In the genomic region with DNA sequence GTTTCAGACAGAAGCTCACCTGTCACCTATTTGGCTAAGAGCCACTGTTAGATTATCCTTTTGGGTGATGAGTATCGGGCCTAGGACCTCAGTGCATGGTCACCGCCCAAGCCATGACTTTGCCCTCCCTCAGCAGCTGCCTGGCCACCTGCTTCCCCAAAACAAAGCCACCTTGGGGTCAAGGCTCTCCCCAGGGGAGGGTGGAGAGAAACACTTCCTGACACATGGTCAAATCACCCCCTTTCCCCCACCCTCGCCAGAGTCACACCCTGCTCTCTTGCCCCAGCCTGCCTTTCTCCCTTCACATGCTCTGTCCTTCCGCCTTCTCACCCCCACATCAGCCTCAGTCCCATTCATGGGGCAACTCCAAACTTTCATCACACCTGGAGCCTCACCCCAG, we compare ENCODE assay signal across 17 cellular contexts. TPM values are rescaled to one million over a fixed set of nuclear protein-coding genes. Genes with fewer than 3 reads are reported as not detected.
A peak's percentile ranks its signal among the peaks of the same experiment; 100 is the strongest.
DNase-seq lines count a peak whose midpoint lies in the region; ATAC-seq and TF ChIP-seq lines count a peak whose summit lies in the region.
"Had no signal": no experiment of that assay in that cellular context is flagged by ENCODE, and none has a peak within 500 bp of the region (broad histone marks: within the 10 kb centered on the region; RNA-seq: fewer than 3 reads in every experiment).

No MANE protein-coding gene starts in this region.

- H3K9me3 ChIP-seq in OCI-LY1 (ENCODE audit: low read length) = no peaks in the 10 kb centered on the region
- no peaks in the 10 kb centered on the region for H3K9me3 ChIP-seq in esophagus squamous epithelium
- H3K9me3 ChIP-seq in skeletal muscle tissue (ENCODE audit: control insufficient read depth in 3 of 3, low read length in 3 of 3) = no peaks in the 10 kb centered on the region
- H3K9me3 ChIP-seq: gastroesophageal sphincter, SK-N-SH, tibial artery had no signal

- peaks cover 37% of the 10 kb centered on the region for H3K4me1 Mint-ChIP-seq in T-helper 2 cell treated with Interferon-gamma antibody and Interleukin-4, amounts not matched to agents 5 μg/mL and 100 μg/mL, for 36 hours (ENCODE audit: low read depth)
- H3K4me1 Mint-ChIP-seq in activated T-helper 2 cell treated with anti-CD3 and anti-CD28 coated beads, Interferon-gamma antibody, Interleukin-2, Interleukin-4, amounts not matched to agents 10 μg/mL and 5 μg/mL and 100 μg/mL, durations not matched to agents 14 hours and 24 hours and 36 hours (ENCODE audit: low read depth) = peaks cover 27% of the 10 kb centered on the region

- H3K4me1 ChIP-seq in OCI-LY1 (ENCODE audit: insufficient read depth, low read length, severe bottlenecking) = peaks cover 59% of the 10 kb centered on the region
- peaks cover 28 to 70% (median 46%) of the 10 kb centered on the region in 3 donors for H3K4me1 ChIP-seq in esophagus squamous epithelium
- peaks cover 45 to 59% (median 47%) of the 10 kb centered on the region in 3 donors for H3K4me1 ChIP-seq in skeletal muscle tissue (ENCODE audit: control insufficient read depth in 3 of 3, insufficient read depth in 3 of 3, low read length in 3 of 3)

- H3K4me3 ChIP-seq in OCI-LY1 (ENCODE audit: low read depth, low read length, poor library complexity, severe bottlenecking) (peak overlapping the region; percentile 78), esophagus squamous epithelium (no peak overlapping the region), skeletal muscle tissue (ENCODE audit: low read length in 3 of 3) (no peak overlapping the region)
- H3K4me3 ChIP-seq: gastroesophageal sphincter, tibial artery had no signal

- peak overlapping the region; percentile 24 for H3K4me3 Mint-ChIP-seq in T-helper 2 cell treated with Interferon-gamma antibody and Interleukin-4, amounts not matched to agents 5 μg/mL and 100 μg/mL, for 36 hours
- no peak overlapping the region for H3K4me3 Mint-ChIP-seq in activated T-helper 2 cell treated with anti-CD3 and anti-CD28 coated beads, Interferon-gamma antibody, Interleukin-2, Interleukin-4, amounts not matched to agents 10 μg/mL and 5 μg/mL and 100 μg/mL, durations not matched to agents 14 hours and 24 hours and 36 hours (ENCODE audit: low read depth)

- H2AFZ ChIP-seq in OCI-LY1 (ENCODE audit: low read length) = no peak overlapping the region

- H3K9me3 Mint-ChIP-seq in T-helper 2 cell treated with Interferon-gamma antibody and Interleukin-4, amounts not matched to agents 5 μg/mL and 100 μg/mL, for 36 hours = no peaks in the 10 kb centered on the region
- H3K9me3 Mint-ChIP-seq in activated T-helper 2 cell treated with anti-CD3 and anti-CD28 coated beads, Interferon-gamma antibody, Interleukin-2, Interleukin-4, amounts not matched to agents 10 μg/mL and 5 μg/mL and 100 μg/mL, durations not matched to agents 14 hours and 24 hours and 36 hours = no peaks in the 10 kb centered on the region
- H3K9me3 Mint-ChIP-seq: activated T-cell treated with anti-CD3 and anti-CD28 coated beads, Interleukin-2, amount 50 U/mL, for 72 hours had no signal

- no peak for DNase-seq in T-helper 2 cell treated with Interferon-gamma antibody and Interleukin-4, amounts not matched to agents 5 μg/mL and 100 μg/mL, for 36 hours (ENCODE audit: low spot score)
- DNase-seq in T-helper 2 cell (no peak), esophagus squamous epithelium (lab: John Stamatoyannopoulos, UW) (no peak)
- DNase-seq in activated T-helper 2 cell treated with anti-CD3 and anti-CD28 coated beads, Interferon-gamma antibody, Interleukin-2, Interleukin-4, amounts not matched to agents 10 μg/mL and 5 μg/mL and 100 μg/mL, durations not matched to agents 14 hours and 24 hours and 36 hours (ENCODE audit: low spot score) = no peak
- DNase-seq: activated T-cell treated with anti-CD3 and anti-CD28 coated beads, Interleukin-2, amount 50 U/mL, for 72 hours; effector CD8-positive, alpha-beta T cell; KBM-7; NCI-H1694 treated with DMSO at 0.1 percent for 48 hours; NCI-H69; SK-N-SH; tibial artery; WERI-Rb-1 had no signal

- H3F3A ChIP-seq in OCI-LY1 (ENCODE audit: insufficient read depth, low read length) = no peaks in the 10 kb centered on the region

- no peak for ATAC-seq in HG03432 (IDR thresholded peaks at IDR 0.05; ENCODE audit: unreplicated experiment)
- ATAC-seq in GM19463 (IDR thresholded peaks at IDR 0.05; ENCODE audit: unreplicated experiment) = no peak
- ATAC-seq: activated T-cell treated with anti-CD3 and anti-CD28 coated beads, Interleukin-2, amount 50 U/mL, for 72 hours; gastroesophageal sphincter had no signal

- H3K27me3 Mint-ChIP-seq in T-helper 2 cell treated with Interferon-gamma antibody and Interleukin-4, amounts not matched to agents 5 μg/mL and 100 μg/mL, for 36 hours (ENCODE audit: low read depth) = peaks cover 16% of the 10 kb centered on the region
- H3K27me3 Mint-ChIP-seq in activated T-helper 2 cell treated with anti-CD3 and anti-CD28 coated beads, Interferon-gamma antibody, Interleukin-2, Interleukin-4, amounts not matched to agents 10 μg/mL and 5 μg/mL and 100 μg/mL, durations not matched to agents 14 hours and 24 hours and 36 hours (ENCODE audit: low read depth) = peaks cover 13% of the 10 kb centered on the region

- H3K9ac ChIP-seq in OCI-LY1 (ENCODE audit: low read length) = peak overlapping the region; percentile 84
- H3K9ac ChIP-seq in skeletal muscle tissue (ENCODE audit: low read depth in 1 of 3, low read length in 3 of 3) = peak overlapping the region in 2 of 3 donors; percentile 54 to 80
- H3K9ac ChIP-seq: SK-N-SH had no signal

- H3K36me3 ChIP-seq in OCI-LY1 (ENCODE audit: insufficient read depth, low read length) (peaks cover 16% of the 10 kb centered on the region; the same call in 1 of the 2 replicates), esophagus squamous epithelium (peaks cover 0 to 16% (median 0%) of the 10 kb centered on the region in 3 donors), skeletal muscle tissue (ENCODE audit: control insufficient read depth in 3 of 3, insufficient read depth in 3 of 3, low read length in 3 of 3) (peaks cover 0 to 5% (median 4%) of the 10 kb centered on the region in 3 donors)
- H3K36me3 ChIP-seq: gastroesophageal sphincter, tibial artery, WERI-Rb-1 had no signal

- peaks cover 16% of the 10 kb centered on the region; the same call in 1 of the 2 replicates for H3K79me2 ChIP-seq in OCI-LY1 (ENCODE audit: insufficient read depth, low read length)

- H3K27ac ChIP-seq in OCI-LY1 (ENCODE audit: low read depth, low read length, poor library complexity, severe bottlenecking) (peak overlapping the region; percentile 78), esophagus squamous epithelium (peak overlapping the region; percentile 79 to 91 (median 88)), skeletal muscle tissue (ENCODE audit: low read depth, low read length) (peak overlapping the region; percentile 96)
- H3K27ac ChIP-seq: WERI-Rb-1 had no signal

- TF ChIP-seq CTCF in OCI-LY1 (IDR thresholded peaks at IDR 0.05; ENCODE audit: low read length) (no peak), esophagus squamous epithelium (IDR thresholded peaks at IDR 0.05) (no peak)

- no peak overlapping the region for H3K27ac Mint-ChIP-seq in T-helper 2 cell treated with Interferon-gamma antibody and Interleukin-4, amounts not matched to agents 5 μg/mL and 100 μg/mL, for 36 hours
- no peak overlapping the region for H3K27ac Mint-ChIP-seq in activated T-helper 2 cell treated with anti-CD3 and anti-CD28 coated beads, Interferon-gamma antibody, Interleukin-2, Interleukin-4, amounts not matched to agents 10 μg/mL and 5 μg/mL and 100 μg/mL, durations not matched to agents 14 hours and 24 hours and 36 hours
- H3K27ac Mint-ChIP-seq: activated T-cell treated with anti-CD3 and anti-CD28 coated beads, Interleukin-2, amount 50 U/mL, for 72 hours had no signal

- H3K4me2 ChIP-seq in OCI-LY1 (ENCODE audit: low read length) = peak overlapping the region; percentile 84
- H3K4me2 ChIP-seq: SK-N-SH had no signal

- H4K20me1 ChIP-seq in OCI-LY1 (ENCODE audit: insufficient read depth, low read length) = no peaks in the 10 kb centered on the region

- H3K27me3 ChIP-seq in OCI-LY1 (ENCODE audit: insufficient read depth, low read length) (no peaks in the 10 kb centered on the region), esophagus squamous epithelium (no peaks in the 10 kb centered on the region), skeletal muscle tissue (ENCODE audit: control insufficient read depth in 3 of 3, insufficient read depth in 3 of 3, low read length in 3 of 3) (no peaks in the 10 kb centered on the region)
- H3K27me3 ChIP-seq: gastroesophageal sphincter, tibial artery had no signal

- H3K36me3 Mint-ChIP-seq in T-helper 2 cell treated with Interferon-gamma antibody and Interleukin-4, amounts not matched to agents 5 μg/mL and 100 μg/mL, for 36 hours (ENCODE audit: low read depth) = peaks cover 2% of the 10 kb centered on the region
- peaks cover 20% of the 10 kb centered on the region for H3K36me3 Mint-ChIP-seq in activated T-helper 2 cell treated with anti-CD3 and anti-CD28 coated beads, Interferon-gamma antibody, Interleukin-2, Interleukin-4, amounts not matched to agents 10 μg/mL and 5 μg/mL and 100 μg/mL, durations not matched to agents 14 hours and 24 hours and 36 hours (ENCODE audit: low read depth)

- WGBS in esophagus squamous epithelium, 2 donors = 35 to 45% methylated on average over 4 of the region's 4 CpGs

- no peak for TF ChIP-seq POLR2A in esophagus squamous epithelium (IDR thresholded peaks at IDR 0.05)

- H3K9me2 ChIP-seq in OCI-LY1 (ENCODE audit: low read depth, low read length) = no peaks in the 10 kb centered on the region
- H3K9me2 ChIP-seq: SK-N-SH had no signal

- intact Hi-C loops in esophagus squamous epithelium (cut with DNase I) = no loop called here
- intact Hi-C loops in activated T-helper 2 cell treated with anti-CD3 and anti-CD28 coated beads, Interferon-gamma antibody, Interleukin-2, Interleukin-4, amounts not matched to agents 10 μg/mL and 5 μg/mL and 100 μg/mL, durations not matched to agents 14 hours and 24 hours and 36 hours (cut with micrococcal nuclease) = no loop called here

RNA-seq across cellular contexts. Expression of gene HBEGF, which starts 1.7 kb away (rescaled TPM):
- 10 to 100 TPM; 24.6 to 72.4 (median 42.1) TPM for total RNA-seq in esophagus squamous epithelium
- total RNA-seq in skeletal muscle tissue = 11.0 TPM
- 15.7 and 17.1 TPM in 2 replicates for total RNA-seq in activated T-helper 2 cell treated with anti-CD3 and anti-CD28 coated beads, Interferon-gamma antibody, Interleukin-2, Interleukin-4, amounts not matched to agents 10 μg/mL and 5 μg/mL and 100 μg/mL, durations not matched to agents 14 hours and 24 hours and 36 hours

RNA-seq across cellular contexts. Expression of gene SLC4A9, which starts 11.9 kb away (rescaled TPM):
- total RNA-seq in esophagus squamous epithelium (1 to 10 TPM in 1 of 4 donors, under 1 TPM in 1, not detected in 2; 0.04 to 1.2 TPM), skeletal muscle tissue (not detected)
- total RNA-seq in activated T-helper 2 cell treated with anti-CD3 and anti-CD28 coated beads, Interferon-gamma antibody, Interleukin-2, Interleukin-4, amounts not matched to agents 10 μg/mL and 5 μg/mL and 100 μg/mL, durations not matched to agents 14 hours and 24 hours and 36 hours = 0.18 TPM in 1 of 2 replicates, not detected in the other
- total RNA-seq: gastroesophageal sphincter had no signal

RNA-seq across cellular contexts. Expression of gene PFDN1, which starts 45.2 kb away (rescaled TPM):
- total RNA-seq in esophagus squamous epithelium = 10 to 100 TPM; 38.1 to 67.5 (median 60.4) TPM
- 34.4 TPM for total RNA-seq in skeletal muscle tissue
- total RNA-seq in activated T-helper 2 cell treated with anti-CD3 and anti-CD28 coated beads, Interferon-gamma antibody, Interleukin-2, Interleukin-4, amounts not matched to agents 10 μg/mL and 5 μg/mL and 100 μg/mL, durations not matched to agents 14 hours and 24 hours and 36 hours = 60.4 and 61.0 TPM in 2 replicates

RNA-seq across cellular contexts. Expression of gene ANKHD1, which starts 53.5 kb away (rescaled TPM):
- total RNA-seq in esophagus squamous epithelium = 100 to 1,000 TPM in 1 of 4 donors, 10 to 100 TPM in 3; 55.7 to 130 (median 87.2) TPM
- 85.1 TPM for total RNA-seq in skeletal muscle tissue
- total RNA-seq in activated T-helper 2 cell treated with anti-CD3 and anti-CD28 coated beads, Interferon-gamma antibody, Interleukin-2, Interleukin-4, amounts not matched to agents 10 μg/mL and 5 μg/mL and 100 μg/mL, durations not matched to agents 14 hours and 24 hours and 36 hours = 119 and 120 TPM in 2 replicates
